In the genomic region with DNA sequence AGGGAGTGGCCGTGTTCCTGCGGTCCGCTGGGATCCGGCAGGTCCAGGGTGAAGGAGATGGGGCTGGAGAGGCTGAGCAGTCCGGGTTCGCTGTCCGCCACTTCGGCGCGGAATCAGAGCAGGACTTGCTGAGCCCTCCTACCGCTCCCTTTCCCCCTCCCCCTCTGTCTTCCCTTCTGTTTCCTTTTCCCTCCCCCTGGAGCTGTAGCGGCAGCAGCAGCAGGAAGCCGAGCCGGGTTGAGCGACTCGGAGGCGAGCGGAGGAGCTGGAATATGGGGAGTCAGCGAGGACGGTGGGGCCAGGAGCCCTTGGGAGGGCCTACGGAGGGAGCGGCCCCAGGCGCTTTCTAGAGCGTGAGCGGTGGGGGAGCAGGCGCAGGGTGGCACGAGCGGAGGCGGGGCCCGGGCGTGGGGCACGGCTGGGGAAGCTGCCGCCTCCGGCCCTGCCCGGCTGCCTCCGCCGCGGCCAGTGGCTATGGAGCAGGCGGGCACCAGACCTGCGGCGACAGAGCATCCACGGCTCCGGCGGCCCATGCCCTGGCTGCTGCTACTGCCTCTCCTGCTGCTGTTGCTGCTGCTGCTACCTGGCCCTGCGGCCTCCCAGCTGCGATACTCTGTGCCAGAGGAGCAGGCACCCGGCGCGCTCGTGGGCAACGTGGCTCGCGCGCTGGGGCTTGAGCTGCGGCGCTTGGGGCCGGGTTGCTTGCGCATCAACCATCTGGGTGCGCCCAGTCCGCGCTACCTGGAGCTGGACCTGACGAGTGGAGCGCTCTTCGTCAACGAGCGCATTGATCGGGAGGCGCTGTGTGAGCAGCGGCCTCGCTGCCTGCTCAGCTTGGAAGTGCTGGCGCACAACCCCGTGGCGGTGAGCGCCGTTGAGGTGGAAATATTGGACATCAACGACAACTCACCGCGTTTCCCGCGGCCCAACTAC, we compare ENCODE assay signal across 9 cellular contexts. TPM values are rescaled to one million over a fixed set of nuclear protein-coding genes. Genes with fewer than 3 reads are reported as not detected.
DNase-seq lines count a peak whose midpoint lies in the region; ATAC-seq, FAIRE-seq and TF ChIP-seq lines count a peak whose summit lies in the region.
"Had no signal": no experiment of that assay in that cellular context is flagged by ENCODE, and none has a peak within 500 bp of the region (broad histone marks: within the 10 kb centered on the region; RNA-seq: fewer than 3 reads in every experiment).

A gene with protein sequence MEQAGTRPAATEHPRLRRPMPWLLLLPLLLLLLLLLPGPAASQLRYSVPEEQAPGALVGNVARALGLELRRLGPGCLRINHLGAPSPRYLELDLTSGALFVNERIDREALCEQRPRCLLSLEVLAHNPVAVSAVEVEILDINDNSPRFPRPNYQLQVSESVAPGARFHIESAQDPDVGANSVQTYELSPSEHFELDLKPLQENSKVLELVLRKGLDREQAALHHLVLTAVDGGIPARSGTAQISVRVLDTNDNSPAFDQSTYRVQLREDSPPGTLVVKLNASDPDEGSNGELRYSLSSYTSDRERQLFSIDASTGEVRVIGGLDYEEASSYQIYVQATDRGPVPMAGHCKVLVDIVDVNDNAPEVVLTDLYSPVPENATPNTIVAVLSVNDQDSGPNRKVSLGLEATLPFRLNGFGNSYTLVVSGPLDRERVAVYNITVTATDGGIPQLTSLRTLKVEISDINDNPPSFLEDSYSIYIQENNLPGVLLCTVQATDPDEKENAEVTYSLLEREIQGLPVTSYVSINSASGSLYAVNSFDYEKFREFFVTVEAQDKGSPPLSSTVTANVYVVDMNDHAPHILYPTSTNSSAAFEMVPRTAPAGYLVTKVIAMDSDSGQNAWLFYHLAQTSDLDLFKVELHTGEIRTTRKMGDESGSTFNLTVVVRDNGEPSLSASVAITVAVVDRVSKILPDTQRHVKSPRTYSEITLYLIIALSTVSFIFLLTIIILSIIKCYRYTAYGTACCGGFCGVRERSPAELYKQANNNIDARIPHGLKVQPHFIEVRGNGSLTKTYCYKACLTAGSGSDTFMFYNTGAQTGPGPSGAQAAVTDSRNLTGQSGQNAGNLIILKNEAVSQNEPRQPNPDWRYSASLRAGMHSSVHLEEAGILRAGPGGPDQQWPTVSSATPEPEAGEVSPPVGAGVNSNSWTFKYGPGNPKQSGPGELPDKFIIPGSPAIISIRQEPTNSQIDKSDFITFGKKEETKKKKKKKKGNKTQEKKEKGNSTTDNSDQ (plus strand): TSS at position 184 of the 933 bp plus-strand sequence. CDS start 291 bp downstream, at position 475.

- CTCF ChIA-PET in activated CD8-positive, alpha-beta T cell treated with anti-CD3 and anti-CD28 coated beads, Interleukin-2, amount 10 ng/mL, durations not matched to agents 7 days and 5 days (lab: Charles Lee): no interaction called here

- TF ChIP-seq CTCF in D721Med (IDR thresholded peaks at IDR 0.05; ENCODE audit: insufficient read depth, missing control alignments): no peak
- no peak for TF ChIP-seq CTCF in chondrocyte (IDR thresholded peaks at IDR 0.05)

- peaks cover 2% of the 10 kb centered on the region for H3K36me3 Mint-ChIP-seq in chondrocyte (ENCODE audit: low read depth)
- peaks cover 2% of the 10 kb centered on the region for H3K36me3 Mint-ChIP-seq in activated CD8-positive, alpha-beta T cell treated with anti-CD3 and anti-CD28 coated beads, Interleukin-2, amount 10 ng/mL, durations not matched to agents 7 days and 5 days (ENCODE audit: low read depth)

- DNase-seq in D721Med (ENCODE audit: insufficient read length, low spot score) (peak; percentile 40), NCI-H2196 (lab: John Stamatoyannopoulos, UW; ENCODE audit: unreplicated experiment) (peak; percentile 61), chondrocyte (ENCODE audit: low spot score) (peak; percentile 89), left kidney (ENCODE audit: low read depth, low spot score) (peak; percentile 86), superior temporal gyrus (ENCODE audit: extremely low spot score) (peak; percentile 71), HUDEP-2 (lab: John Stamatoyannopoulos, UW; ENCODE audit: unreplicated experiment in 76 of 76) (no peak), SKM-1 (lab: John Stamatoyannopoulos, UW; ENCODE audit: unreplicated experiment) (no peak)
- DNase-seq in activated CD8-positive, alpha-beta T cell treated with anti-CD3 and anti-CD28 coated beads, Interleukin-2, amount 10 ng/mL, durations not matched to agents 7 days and 5 days: no peak

- no peak for FAIRE-seq in D721Med (lab: Jason Lieb, UNC)
- FAIRE-seq: endometrium had no signal

- POLR2A ChIA-PET in activated CD8-positive, alpha-beta T cell treated with anti-CD3 and anti-CD28 coated beads, Interleukin-2, amount 10 ng/mL, durations not matched to agents 7 days and 5 days (lab: Charles Lee): no interaction called here

- no peaks in the 10 kb centered on the region for H3K9me3 Mint-ChIP-seq in chondrocyte (ENCODE audit: low read depth)
- no peaks in the 10 kb centered on the region for H3K9me3 Mint-ChIP-seq in activated CD8-positive, alpha-beta T cell treated with anti-CD3 and anti-CD28 coated beads, Interleukin-2, amount 10 ng/mL, durations not matched to agents 7 days and 5 days (ENCODE audit: insufficient read depth)

- ATAC-seq in activated CD8-positive, alpha-beta T cell treated with anti-CD3 and anti-CD28 coated beads, Interleukin-2, amount 10 ng/mL, durations not matched to agents 7 days and 5 days: no peak

- peaks cover 46% of the 10 kb centered on the region for H3K4me1 Mint-ChIP-seq in chondrocyte (ENCODE audit: low read depth)
- H3K4me1 Mint-ChIP-seq in activated CD8-positive, alpha-beta T cell treated with anti-CD3 and anti-CD28 coated beads, Interleukin-2, amount 10 ng/mL, durations not matched to agents 7 days and 5 days (ENCODE audit: low read depth): no peaks in the 10 kb centered on the region

- H3K27ac Mint-ChIP-seq in chondrocyte (ENCODE audit: unreplicated experiment): peak within 1 kb of the TSS; percentile 95
- H3K27ac Mint-ChIP-seq in activated CD8-positive, alpha-beta T cell treated with anti-CD3 and anti-CD28 coated beads, Interleukin-2, amount 10 ng/mL, durations not matched to agents 7 days and 5 days: no peak within 1 kb of the TSS

- H3K4me3 Mint-ChIP-seq in chondrocyte (ENCODE audit: unreplicated experiment): peak within 1 kb of the TSS; percentile 96
- no peak within 1 kb of the TSS for H3K4me3 Mint-ChIP-seq in activated CD8-positive, alpha-beta T cell treated with anti-CD3 and anti-CD28 coated beads, Interleukin-2, amount 10 ng/mL, durations not matched to agents 7 days and 5 days

- H3K27me3 Mint-ChIP-seq in chondrocyte (ENCODE audit: low read depth): no peaks in the 10 kb centered on the region
- H3K27me3 Mint-ChIP-seq in activated CD8-positive, alpha-beta T cell treated with anti-CD3 and anti-CD28 coated beads, Interleukin-2, amount 10 ng/mL, durations not matched to agents 7 days and 5 days (ENCODE audit: low read depth): peaks cover 15% of the 10 kb centered on the region

RNA-seq across cellular contexts. Expression of the gene that starts here (rescaled TPM):
- total RNA-seq in chondrocyte: 4.9 to 7.1 TPM (median 6.7 TPM) in 3 replicates
- not detected for total RNA-seq in activated CD8-positive, alpha-beta T cell treated with anti-CD3 and anti-CD28 coated beads, Interleukin-2, amount 10 ng/mL, durations not matched to agents 7 days and 5 days

Comparison
In these comparisons a context has a peak if more than half of its experiments do, and no peak if none do; other contexts are left out.
1. DNase-seq: peak in D721Med (single experiment), NCI-H2196 (single experiment), chondrocyte (single experiment), left kidney (single experiment) and superior temporal gyrus (single experiment); none in HUDEP-2 (0 of 76), SKM-1 (single experiment) and activated CD8-positive, alpha-beta T cell treated with anti-CD3 and anti-CD28 coated beads, Interleukin-2, amount 10 ng/mL, durations not matched to agents 7 days and 5 days (single experiment).